36 cellular contexts compared by ENCODE assay signal in the genomic region with DNA sequence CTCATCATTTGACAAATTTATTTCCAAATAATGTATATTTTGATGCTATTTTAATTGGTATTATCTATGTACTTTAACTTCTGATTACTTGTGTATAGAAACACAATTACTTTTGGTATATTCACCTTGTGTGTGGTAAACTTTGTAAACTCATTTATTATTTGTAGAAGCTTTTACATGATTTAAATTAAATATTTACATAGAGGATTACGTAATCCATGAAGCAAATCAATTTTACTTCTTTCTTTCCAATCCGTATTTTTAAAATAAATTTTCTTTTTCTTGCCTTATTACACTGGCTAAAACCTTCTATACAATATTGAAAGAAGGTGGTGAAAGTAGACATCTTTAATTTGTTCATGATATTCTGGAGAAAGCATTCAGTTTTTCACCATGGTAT.
"Had no signal": no experiment of that assay in that cellular context is flagged by ENCODE, and none has a peak within 500 bp of the region (broad histone marks: within the 10 kb centered on the region; RNA-seq: fewer than 3 reads in every experiment).

No MANE protein-coding gene starts in this region.

- H3K36me3 ChIP-seq: MG63 had no signal

- DNase-seq: Karpas-422, Kasumi-1, MG63, MM.1S, MV-4-11, NCI-H1048, NCI-H1092, NCI-H1092 treated with DMSO at 0.1 percent for 48 hours, NCI-H1105, NCI-H1105 treated with DMSO at 0.1 percent for 48 hours, NCI-H1417, NCI-H1417 treated with DMSO at 0.1 percent for 48 hours, NCI-H1436, NCI-H1436 treated with DMSO at 0.1 percent for 48 hours, NCI-H146, NCI-H1694, NCI-H1694 treated with DMSO at 0.1 percent for 48 hours, NCI-H187, NCI-H187 treated with DMSO at 0.1 percent for 48 hours, NCI-H1930, NCI-H2029, NCI-H2029 treated with DMSO at 0.1 percent for 48 hours, NCI-H2081, NCI-H2081 treated with DMSO at 0.1 percent for 48 hours, NCI-H2107, NCI-H2171, NCI-H2171 treated with DMSO at 0.1 percent for 48 hours, NCI-H2227 treated with DMSO at 0.1 percent for 48 hours, NCI-H226, NCI-H345, NCI-H446, NCI-H446 treated with DMSO at 0.1 percent for 48 hours, NCI-H510A, NCI-H510A treated with DMSO at 0.1 percent for 48 hours, NCI-H524, NCI-H524 treated with DMSO at 0.1 percent for 48 hours had no signal

- H3K4me3 ChIP-seq: MG63 had no signal

- H3K27me3 ChIP-seq: MG63 had no signal

- H3K9me3 ChIP-seq: MG63 had no signal
